In genomic region chr11:130178992-130179391, GRCh38 we compare ENCODE assay signal across 18 cellular contexts. TPM values are rescaled to one million over a fixed set of nuclear protein-coding genes. Genes with fewer than 3 reads are reported as not detected.
DNase-seq lines count a peak whose midpoint lies in the region; ATAC-seq, FAIRE-seq and TF ChIP-seq lines count a peak whose summit lies in the region.
"Had no signal": no experiment of that assay in that cellular context is flagged by ENCODE, and none has a peak within 500 bp of the region (broad histone marks: within the 10 kb centered on the region; RNA-seq: fewer than 3 reads in every experiment).

No MANE protein-coding gene starts in this region.

- peaks cover 0 to 9% of the 10 kb centered on the region in 2 donors for H3K9me3 Mint-ChIP-seq in activated naive CD4-positive, alpha-beta T cell treated with anti-CD3 and anti-CD28 coated beads, Interleukin-2, amount 50 U/mL, for 72 hours

- intact Hi-C loops in stomach (cut with DNase I; ENCODE audit: low total_unique reads): no loop called here

- H3K4me3 ChIP-seq in Peyer's patch: no peak overlapping the region
- H3K4me3 ChIP-seq in keratinocyte (ENCODE audit: control insufficient read depth in 2 of 3, extremely low read depth in 1 of 3, insufficient read depth in 2 of 3, low read depth in 1 of 3, low read length in 3 of 3): no peak overlapping the region
- H3K4me3 ChIP-seq in stomach: no peak overlapping the region

- H3K9ac ChIP-seq in keratinocyte (ENCODE audit: control insufficient read depth, extremely low read depth, insufficient read depth, low read length): peak overlapping the region; percentile 66

- peaks cover 56% of the 10 kb centered on the region for H3K79me2 ChIP-seq in keratinocyte (ENCODE audit: control insufficient read depth, insufficient read depth, low read length)

- TF ChIP-seq POLR2A in Peyer's patch (IDR thresholded peaks at IDR 0.05) (no peak), stomach (IDR thresholded peaks at IDR 0.05) (no peak)

- H2AFZ ChIP-seq in keratinocyte (ENCODE audit: control insufficient read depth, low read length): no peak overlapping the region

- dilution Hi-C loops in keratinocyte (cut with MboI; ENCODE audit: extremely low pct_ligation_motif_present, low sequenced_read_pairs): no loop called here

- no peak for TF ChIP-seq CTCF in Peyer's patch (IDR thresholded peaks at IDR 0.05)
- no peak for TF ChIP-seq CTCF in keratinocyte (optimal IDR thresholded peaks at IDR 0.05 in 1 of 3, IDR thresholded peaks at IDR 0.05 in 1 of 3, conservative IDR thresholded peaks at IDR 0.05 in 1 of 3; ENCODE audit: extremely low read depth in 1 of 3, insufficient read depth in 2 of 3, low read length in 3 of 3)
- TF ChIP-seq CTCF in stomach (IDR thresholded peaks at IDR 0.05): no peak

- H3K9me1 ChIP-seq in keratinocyte (ENCODE audit: control insufficient read depth, extremely low read depth, insufficient read depth, low read length): peaks cover 14% of the 10 kb centered on the region

- H3K27ac ChIP-seq in Peyer's patch: peak overlapping the region; percentile 74 to 97 (median 93)
- H3K27ac ChIP-seq in keratinocyte (ENCODE audit: control insufficient read depth, insufficient read depth, low read length): peak overlapping the region; percentile 78
- peak overlapping the region in 4 of 5 donors; percentile 7 to 84 (median 62) for H3K27ac ChIP-seq in stomach

- DNase-seq in NCI-H1417 (lab: John Stamatoyannopoulos, UW): peak in 2 of 3 experiments; percentile 13 to 64
- no peak for DNase-seq in NCI-H1417 treated with DMSO at 0.1 percent for 48 hours (lab: John Stamatoyannopoulos, UW)
- DNase-seq in Peyer's patch: no peak
- DNase-seq in keratinocyte (ENCODE audit: low read depth, low spot score): no peak
- no peak for DNase-seq in stomach
- DNase-seq in DMS114 treated with DMSO at 0.1 percent for 48 hours (lab: John Stamatoyannopoulos, UW; ENCODE audit: unreplicated experiment): no peak
- DNase-seq in MV-4-11 (lab: John Stamatoyannopoulos, UW): no peak
- no peak for DNase-seq in activated naive CD4-positive, alpha-beta T cell treated with anti-CD3 and anti-CD28 coated beads, Interleukin-2, amount 50 U/mL, for 72 hours (ENCODE audit: low spot score in 2 of 2)
- DNase-seq: activated CD4-positive, alpha-beta T cell treated with anti-CD3 and anti-CD28 coated beads, Interleukin-2, amount 10 ng/mL, durations not matched to agents 7 days and 5 days; activated T-cell treated with anti-CD3 and anti-CD28 coated beads, Interleukin-2, amount 50 U/mL, for 1 hour; CD4-positive, alpha-beta T cell; foreskin melanocyte; GDM1; Kasumi-1; NCI-H2107; T1000 had no signal

- H3K27me3 ChIP-seq in Peyer's patch: no peaks in the 10 kb centered on the region
- H3K27me3 ChIP-seq in keratinocyte (ENCODE audit: control insufficient read depth, extremely low read depth, insufficient read depth, low read length): no peaks in the 10 kb centered on the region
- no peaks in the 10 kb centered on the region for H3K27me3 ChIP-seq in stomach

- WGBS in stomach, 5 donors: 65 to 71% (median 67%) methylated on average over 5 of the region's 5 CpGs

- H3K36me3 Mint-ChIP-seq in activated naive CD4-positive, alpha-beta T cell treated with anti-CD3 and anti-CD28 coated beads, Interleukin-2, amount 50 U/mL, for 72 hours: peaks cover 0 to 6% of the 10 kb centered on the region in 2 donors
- H3K36me3 Mint-ChIP-seq: activated naive CD4-positive, alpha-beta T cell treated with anti-CD3 and anti-CD28 coated beads, Interleukin-2, amount 50 U/mL, for 24 hours had no signal

- no peak overlapping the region for H3K27ac Mint-ChIP-seq in activated naive CD4-positive, alpha-beta T cell treated with anti-CD3 and anti-CD28 coated beads, Interleukin-2, amount 50 U/mL, for 72 hours
- H3K27ac Mint-ChIP-seq: activated CD4-positive, alpha-beta T cell treated with anti-CD3 and anti-CD28 coated beads, Interleukin-2, amount 10 ng/mL, durations not matched to agents 7 days and 5 days; activated naive CD4-positive, alpha-beta T cell treated with anti-CD3 and anti-CD28 coated beads, Interleukin-2, amount 50 U/mL, for 24 hours; CD4-positive, alpha-beta T cell had no signal

- H3K4me1 ChIP-seq in Peyer's patch: peaks cover 3 to 53% (median 26%) of the 10 kb centered on the region in 4 donors
- peaks cover 51% of the 10 kb centered on the region for H3K4me1 ChIP-seq in keratinocyte (ENCODE audit: control insufficient read depth, extremely low read depth, insufficient read depth, low read length)
- peaks cover 36 to 56% (median 42%) of the 10 kb centered on the region in 4 donors for H3K4me1 ChIP-seq in stomach

- peaks cover 16% of the 10 kb centered on the region for H4K20me1 ChIP-seq in keratinocyte (ENCODE audit: control insufficient read depth, extremely low read depth, insufficient read depth, low read length)

- no peak for TF ChIP-seq EP300 in stomach (IDR thresholded peaks at IDR 0.05)

- peaks cover 0 to 4% (median 0%) of the 10 kb centered on the region in 3 donors for H3K36me3 ChIP-seq in Peyer's patch
- peaks cover 0 to 3% of the 10 kb centered on the region in 2 experiments for H3K36me3 ChIP-seq in keratinocyte (ENCODE audit: control insufficient read depth in 2 of 2, extremely low read depth in 1 of 2, insufficient read depth in 2 of 2, low read length in 2 of 2)
- no peaks in the 10 kb centered on the region for H3K36me3 ChIP-seq in stomach

- H3K9me3 ChIP-seq in Peyer's patch (no peaks in the 10 kb centered on the region), keratinocyte (ENCODE audit: control insufficient read depth, low read depth, low read length) (no peaks in the 10 kb centered on the region), stomach (peaks cover 0 to 12% (median 0%) of the 10 kb centered on the region in 4 donors)

- FAIRE-seq in keratinocyte (lab: Jason Lieb, UNC): peak; percentile 88

- ATAC-seq in activated naive CD4-positive, alpha-beta T cell treated with anti-CD3 and anti-CD28 coated beads, Interleukin-2, amount 50 U/mL, for 72 hours: no peak

- peak overlapping the region; percentile 67 for H3K4me2 ChIP-seq in keratinocyte (ENCODE audit: control insufficient read depth, extremely low read depth, insufficient read depth, low read depth, low read length)

RNA-seq across cellular contexts. Expression of gene ST14, which starts 19.4 kb away (rescaled TPM):
- 100 to 1,000 TPM; 104 to 469 (median 424) TPM for total RNA-seq in Peyer's patch
- 45.8 to 74.8 TPM (median 66.2 TPM) in 3 replicates for polyA plus RNA-seq in keratinocyte
- 57.5 TPM for polyA plus RNA-seq in keratinocyte (2011; ENCODE audit: low read depth)
- polyA plus RNA-seq in keratinocyte (2011; cell fraction: cytosol; rRNA removed): 24.3 and 36.9 TPM in 2 replicates
- 97.9 and 116 TPM in 2 replicates for polyA plus RNA-seq in keratinocyte (2011; cell fraction: nucleus; rRNA removed)
- 66.2 and 72.4 TPM in 2 replicates for polyA plus RNA-seq in keratinocyte (2012; ENCODE audit: low replicate concordance)
- polyA minus RNA-seq in keratinocyte: 60.5 to 115 TPM (median 88.8 TPM) in 3 replicates
- 102 TPM for polyA minus RNA-seq in keratinocyte (2011; cell fraction: cytosol; rRNA and poly(A)+ RNA removed)
- polyA minus RNA-seq in keratinocyte (2011; cell fraction: nucleus; rRNA and poly(A)+ RNA removed): 130 and 161 TPM in 2 replicates
- 100 to 1,000 TPM in 2 of 5 donors, 10 to 100 TPM in 3; 43.9 to 380 (median 62.5) TPM for total RNA-seq in stomach
- 10 to 100 TPM; 12.4 to 48.6 (median 48.3) TPM for polyA plus RNA-seq in stomach
- under 1 TPM in 1 of 2 donors, not detected in 1; 0.10 TPM for total RNA-seq in activated naive CD4-positive, alpha-beta T cell treated with anti-CD3 and anti-CD28 coated beads, Interleukin-2, amount 50 U/mL, for 72 hours
- total RNA-seq: A172; activated CD4-positive, alpha-beta T cell treated with anti-CD3 and anti-CD28 coated beads, Interleukin-2, amount 10 ng/mL, durations not matched to agents 7 days and 5 days had no signal

Comparison
In these comparisons a context has a peak if more than half of its experiments do, and no peak if none do; other contexts are left out.
1. DNase-seq: peak in NCI-H1417 (2 of 3); none in NCI-H1417 treated with DMSO at 0.1 percent for 48 hours (single experiment), Peyer's patch (0 of 3), keratinocyte (single experiment), stomach (single experiment), DMS114 treated with DMSO at 0.1 percent for 48 hours (single experiment), MV-4-11 (single experiment) and activated naive CD4-positive, alpha-beta T cell treated with anti-CD3 and anti-CD28 coated beads, Interleukin-2, amount 50 U/mL, for 72 hours (0 of 2).
2. RNA of gene ST14, which starts 19.4 kb away (total RNA-seq): 104 to 469 TPM in Peyer's patch and 43.9 to 380 TPM in stomach; 0.10 TPM in activated naive CD4-positive, alpha-beta T cell treated with anti-CD3 and anti-CD28 coated beads, Interleukin-2, amount 50 U/mL, for 72 hours; every median in the first group is over 10 times any median in the second.
3. Peak in every context shown above with its lines, with median percentiles within 50 percentile points of each other: H3K27ac ChIP-seq.